23 cellular contexts compared by ENCODE assay signal in genomic region chr10:121422096-121422495, GRCh38.
"Had no signal": no experiment of that assay in that cellular context is flagged by ENCODE, and none has a peak within 500 bp of the region (broad histone marks: within the 10 kb centered on the region; RNA-seq: fewer than 3 reads in every experiment).

No MANE protein-coding gene starts in this region.

- H3K27ac ChIP-seq: colonic mucosa, epithelial cell of prostate, esophagus squamous epithelium, gastroesophageal sphincter, heart left ventricle, left lung, lower lobe of right lung had no signal

- FAIRE-seq: endometrium, frontal cortex, islet of Langerhans, keratinocyte had no signal

- H3K4me3 ChIP-seq: colonic mucosa, esophagus squamous epithelium, gastroesophageal sphincter, heart left ventricle, left lung, lower lobe of right lung, mucosa of descending colon had no signal

- H3K9me3 ChIP-seq: colonic mucosa, esophagus squamous epithelium, gastroesophageal sphincter, heart left ventricle, left lung, lower lobe of right lung, mucosa of descending colon had no signal

- DNase-seq: colonic mucosa; cortex of kidney; effector CD8-positive, alpha-beta T cell; effector memory CD8-positive, alpha-beta T cell; erythroblast; esophagus squamous epithelium; foreskin fibroblast; heart left ventricle; hippocampal formation; left cardiac atrium; left lung; left ventricle myocardium superior; lower lobe of right lung; mesenchymal stem cell; mucosa of descending colon; naive B cell had no signal

- ATAC-seq: effector memory CD8-positive, alpha-beta T cell; esophagus mucosa; gastroesophageal sphincter; heart left ventricle; left cardiac atrium; left lung; left ventricle myocardium superior; lower lobe of right lung; mucosa of descending colon had no signal

- H3K27me3 ChIP-seq: colonic mucosa, esophagus squamous epithelium, gastroesophageal sphincter, heart left ventricle, left lung had no signal

- H3K4me1 ChIP-seq: esophagus squamous epithelium, left lung, lower lobe of right lung had no signal

- H3K36me3 ChIP-seq: colonic mucosa, esophagus squamous epithelium, gastroesophageal sphincter, heart left ventricle, left lung, lower lobe of right lung had no signal
